10 cellular contexts compared by ENCODE assay signal in genomic region chr6:43467265-43467664, GRCh38. TPM values are rescaled to one million over a fixed set of nuclear protein-coding genes. Genes with fewer than 3 reads are reported as not detected.
DNase-seq lines count a peak whose midpoint lies in the region; ATAC-seq, FAIRE-seq and TF ChIP-seq lines count a peak whose summit lies in the region.
"Not testable (repeated sequence)": the region's sequence is repeated elsewhere in the genome, so short reads cannot be mapped to it uniquely, and the experiment has no call there.
"Had no signal": no experiment of that assay in that cellular context is flagged by ENCODE, and none has a peak within 500 bp of the region (broad histone marks: within the 10 kb centered on the region; RNA-seq: fewer than 3 reads in every experiment).

No MANE protein-coding gene starts in this region.

- H3K27me3 Mint-ChIP-seq in activated CD8-positive, alpha-beta memory T cell treated with anti-CD3 and anti-CD28 coated beads, Interleukin-2, amount 10 ng/mL, durations not matched to agents 7 days and 5 days = peaks cover 36% of the 10 kb centered on the region

- not testable (repeated sequence) for H3K9ac ChIP-seq in mammary epithelial cell (ENCODE audit: insufficient read depth, low read length); keratinocyte (ENCODE audit: control insufficient read depth, extremely low read depth, insufficient read depth, low read length); neuronal stem cell (ENCODE audit: low read depth, low read length, poor library complexity)

- not testable (repeated sequence) for H3K4me3 Mint-ChIP-seq in activated CD8-positive, alpha-beta memory T cell treated with anti-CD3 and anti-CD28 coated beads, Interleukin-2, amount 10 ng/mL, durations not matched to agents 7 days and 5 days

- H4K8ac ChIP-seq in neuronal stem cell (ENCODE audit: low read depth, low read length) = not testable (repeated sequence)

- H3K27ac Mint-ChIP-seq in activated CD8-positive, alpha-beta memory T cell treated with anti-CD3 and anti-CD28 coated beads, Interleukin-2, amount 10 ng/mL, durations not matched to agents 7 days and 5 days = peak overlapping the region; percentile 13

- H4K20me1 ChIP-seq in mammary epithelial cell (ENCODE audit: insufficient read depth, low read length); keratinocyte (ENCODE audit: control insufficient read depth, extremely low read depth, insufficient read depth, low read length): not testable (repeated sequence)

- H3K9me3 ChIP-seq in mammary epithelial cell (replicated peaks; ENCODE audit: insufficient read depth, low read length); keratinocyte (ENCODE audit: control insufficient read depth, low read depth, low read length); neuronal stem cell (replicated peaks in 1 of 2; ENCODE audit: control insufficient read depth in 2 of 2, insufficient read depth in 1 of 2, low read depth in 1 of 2, low read length in 2 of 2): not testable (repeated sequence)

- CTCF ChIA-PET in activated CD8-positive, alpha-beta memory T cell treated with anti-CD3 and anti-CD28 coated beads, Interleukin-2, amount 10 ng/mL, durations not matched to agents 7 days and 5 days (lab: Charles Lee) = interaction anchor here (1.0 kb wide), 1 partner anchor 159 kb away, joined by 3 read pairs; the partner anchor contains the start of gene CRIP3
- CTCF ChIA-PET in mammary epithelial cell (lab: Charles Lee; ENCODE audit: low non-redundant PET) = not testable (repeated sequence)

- not testable (repeated sequence) for H2BK15ac ChIP-seq in neuronal stem cell (ENCODE audit: low read length)

- H2BK120ac ChIP-seq in neuronal stem cell (ENCODE audit: low read depth, low read length) = not testable (repeated sequence)

- not testable (repeated sequence) for H2BK12ac ChIP-seq in neuronal stem cell (ENCODE audit: low read length)

- H3K36me3 Mint-ChIP-seq in activated CD8-positive, alpha-beta memory T cell treated with anti-CD3 and anti-CD28 coated beads, Interleukin-2, amount 10 ng/mL, durations not matched to agents 7 days and 5 days = not testable (repeated sequence)

- in situ Hi-C loops in mammary epithelial cell (cut with MboI; ENCODE audit: low sequenced_read_pairs in 2 of 2) = not testable (repeated sequence)

- H2AFZ ChIP-seq in mammary epithelial cell (ENCODE audit: low read depth, low read length) (peak overlapping the region; percentile 66), neuronal stem cell (ENCODE audit: low read length) (peak overlapping the region; percentile 64)
- H2AFZ ChIP-seq in keratinocyte (ENCODE audit: control insufficient read depth, low read length) = not testable (repeated sequence)

- BruUV-seq in mammary epithelial cell (replicated peaks; lab: Mats Ljungman, UMichigan) = not testable (repeated sequence)

- H3K27me3 ChIP-seq in mammary epithelial cell (ENCODE audit: insufficient read depth, low read length); keratinocyte (ENCODE audit: control insufficient read depth, extremely low read depth, insufficient read depth, low read length): not testable (repeated sequence)
- peaks cover 0 to 34% (median 0%) of the 10 kb centered on the region in 3 experiments for H3K27me3 ChIP-seq in neuronal stem cell (ENCODE audit: control insufficient read depth in 3 of 3, insufficient read depth in 3 of 3, low read depth in 1 of 3, low read length in 3 of 3)

- H3K18ac ChIP-seq in neuronal stem cell (ENCODE audit: low read length) = not testable (repeated sequence)

- H3K9me1 ChIP-seq in keratinocyte (ENCODE audit: control insufficient read depth, extremely low read depth, insufficient read depth, low read length) = not testable (repeated sequence)

- H2AK5ac ChIP-seq in neuronal stem cell (ENCODE audit: low read depth, low read length) = not testable (repeated sequence)

- H3K27ac ChIP-seq in mammary epithelial cell (ENCODE audit: insufficient read depth, low read depth, low read length); keratinocyte (ENCODE audit: control insufficient read depth, insufficient read depth, low read length); neuronal stem cell (replicated peaks; ENCODE audit: low read length): not testable (repeated sequence)

- H3K4me2 ChIP-seq in mammary epithelial cell (ENCODE audit: insufficient read depth, low read depth, low read length); neuronal stem cell (ENCODE audit: insufficient read depth, low read length, poor library complexity, severe bottlenecking): not testable (repeated sequence)
- peak overlapping the region; percentile 6 for H3K4me2 ChIP-seq in keratinocyte (ENCODE audit: control insufficient read depth, extremely low read depth, insufficient read depth, low read depth, low read length)

- H3K23ac ChIP-seq in neuronal stem cell (ENCODE audit: low read depth, low read length, poor library complexity) = not testable (repeated sequence)

- H3K79me1 ChIP-seq in neuronal stem cell (ENCODE audit: low read depth, low read length) = not testable (repeated sequence)

- WGBS in mammary epithelial cell (ENCODE audit: low coverage, missing lambda C conversion rate) = 43% methylated on average over 5 of the region's 5 CpGs
- WGBS in neuronal stem cell (ENCODE audit: extremely low coverage in 2 of 2, insufficient read length in 2 of 2, insufficient replicate concordance in 1 of 2), 2 donors = no CpG with 5 or more reads among the region's 5 CpGs

- not testable (repeated sequence) for H3K4me1 Mint-ChIP-seq in activated CD8-positive, alpha-beta memory T cell treated with anti-CD3 and anti-CD28 coated beads, Interleukin-2, amount 10 ng/mL, durations not matched to agents 7 days and 5 days

- not testable (repeated sequence) for H3K9me3 Mint-ChIP-seq in activated CD8-positive, alpha-beta memory T cell treated with anti-CD3 and anti-CD28 coated beads, Interleukin-2, amount 10 ng/mL, durations not matched to agents 7 days and 5 days (ENCODE audit: low read depth)

- not testable (repeated sequence) for H3K4ac ChIP-seq in neuronal stem cell (ENCODE audit: low read length)

- not testable (repeated sequence) for DNase-seq in activated CD8-positive, alpha-beta memory T cell treated with anti-CD3 and anti-CD28 coated beads, Interleukin-2, amount 10 ng/mL, durations not matched to agents 7 days and 5 days; mammary epithelial cell; keratinocyte (ENCODE audit: low read depth, low spot score); neuronal stem cell (ENCODE audit: low spot score)

- intact Hi-C loops in mammary epithelial cell (cut with micrococcal nuclease) = not testable (repeated sequence)

- not testable (repeated sequence) for H3K36me3 ChIP-seq in mammary epithelial cell (ENCODE audit: insufficient read depth, low read length); keratinocyte (ENCODE audit: control insufficient read depth in 2 of 2, extremely low read depth in 1 of 2, insufficient read depth in 2 of 2, low read length in 2 of 2); neuronal stem cell (replicated peaks in 1 of 2; ENCODE audit: control insufficient read depth in 2 of 2, insufficient read depth in 2 of 2, low read length in 2 of 2)

- H2BK5ac ChIP-seq in neuronal stem cell (ENCODE audit: low read length) = not testable (repeated sequence)

- peaks cover 33% of the 10 kb centered on the region for H3K4me1 ChIP-seq in mammary epithelial cell (ENCODE audit: insufficient read depth, low read length)
- H3K4me1 ChIP-seq in keratinocyte (ENCODE audit: control insufficient read depth, extremely low read depth, insufficient read depth, low read length) = peaks cover 29% of the 10 kb centered on the region
- H3K4me1 ChIP-seq in neuronal stem cell (ENCODE audit: control insufficient read depth in 2 of 2, insufficient read depth in 1 of 2, low read depth in 1 of 2, low read length in 2 of 2) = not testable (repeated sequence)

- not testable (repeated sequence) for H3K79me2 ChIP-seq in mammary epithelial cell (ENCODE audit: insufficient read depth, low read length); keratinocyte (ENCODE audit: control insufficient read depth, insufficient read depth, low read length)

- dilution Hi-C loops in mammary epithelial cell (cut with HindIII; ENCODE audit: low sequenced_read_pairs); keratinocyte (cut with MboI; ENCODE audit: extremely low pct_ligation_motif_present, low sequenced_read_pairs): not testable (repeated sequence)

- not testable (repeated sequence) for TF ChIP-seq CTCF in mammary epithelial cell (conservative IDR thresholded peaks at IDR 0.05 in 1 of 2, IDR thresholded peaks at IDR 0.05 in 1 of 2; ENCODE audit: extremely low read depth in 1 of 2, insufficient read depth in 1 of 2, low read depth in 1 of 2, low read length in 2 of 2); keratinocyte (optimal IDR thresholded peaks at IDR 0.05 in 1 of 3, IDR thresholded peaks at IDR 0.05 in 1 of 3, conservative IDR thresholded peaks at IDR 0.05 in 1 of 3; ENCODE audit: extremely low read depth in 1 of 3, insufficient read depth in 2 of 3, low read length in 3 of 3)

- H3K4me3 ChIP-seq in mammary epithelial cell (replicated peaks in 1 of 3; ENCODE audit: insufficient read depth in 1 of 3, low read depth in 2 of 3, low read length in 3 of 3); keratinocyte (ENCODE audit: control insufficient read depth in 2 of 3, extremely low read depth in 1 of 3, insufficient read depth in 2 of 3, low read depth in 1 of 3, low read length in 3 of 3); neuronal stem cell (ENCODE audit: low read length in 2 of 2): not testable (repeated sequence)

- ATAC-seq in activated CD8-positive, alpha-beta memory T cell treated with anti-CD3 and anti-CD28 coated beads, Interleukin-2, amount 10 ng/mL, durations not matched to agents 7 days and 5 days = not testable (repeated sequence)

- not testable (repeated sequence) for H3K14ac ChIP-seq in neuronal stem cell (ENCODE audit: low read length)

- FAIRE-seq in keratinocyte (lab: Jason Lieb, UNC) = not testable (repeated sequence)

- H4K91ac ChIP-seq in neuronal stem cell (ENCODE audit: low read depth, low read length, poor library complexity) = not testable (repeated sequence)

RNA-seq across cellular contexts. Expression of gene TJAP1, which starts 10.1 kb away (rescaled TPM):
- total RNA-seq in activated CD8-positive, alpha-beta memory T cell treated with anti-CD3 and anti-CD28 coated beads, Interleukin-2, amount 10 ng/mL, durations not matched to agents 7 days and 5 days = 10 to 100 TPM; 41.1 to 41.8 TPM
- total RNA-seq in mammary epithelial cell = 10 to 100 TPM; 26.8 to 80.5 TPM
- polyA plus RNA-seq in mammary epithelial cell (34.1 TPM), keratinocyte (17.2 to 45.5 TPM (median 23.3 TPM) in 3 replicates)
- polyA minus RNA-seq in mammary epithelial cell (37.0 TPM), keratinocyte (10.4 to 24.4 TPM (median 16.7 TPM) in 3 replicates)
- 41.6 TPM for polyA plus RNA-seq in keratinocyte (2011; ENCODE audit: low read depth)
- polyA plus RNA-seq in keratinocyte (2011; cell fraction: cytosol; rRNA removed) = 14.3 and 25.4 TPM in 2 replicates
- 78.8 and 84.0 TPM in 2 replicates for polyA plus RNA-seq in keratinocyte (2011; cell fraction: nucleus; rRNA removed)
- polyA plus RNA-seq in keratinocyte (2012; ENCODE audit: low replicate concordance) = 12.6 and 28.6 TPM in 2 replicates
- 11.7 TPM for polyA minus RNA-seq in keratinocyte (2011; cell fraction: cytosol; rRNA and poly(A)+ RNA removed)
- polyA minus RNA-seq in keratinocyte (2011; cell fraction: nucleus; rRNA and poly(A)+ RNA removed) = 11.8 and 19.6 TPM in 2 replicates
- polyA plus RNA-seq in neuronal stem cell (2013, experiment 1 of 2) = 30.3 TPM
- polyA plus RNA-seq in neuronal stem cell (2013, experiment 2 of 2) = 28.9 TPM

RNA-seq across cellular contexts. Expression of gene DLK2, which starts 11.9 kb away (rescaled TPM):
- not detected for total RNA-seq in activated CD8-positive, alpha-beta memory T cell treated with anti-CD3 and anti-CD28 coated beads, Interleukin-2, amount 10 ng/mL, durations not matched to agents 7 days and 5 days
- 10 to 100 TPM; 45.2 to 49.9 TPM for total RNA-seq in mammary epithelial cell
- polyA plus RNA-seq in mammary epithelial cell (53.9 TPM), keratinocyte (19.8 to 32.2 TPM (median 31.6 TPM) in 3 replicates)
- polyA minus RNA-seq in mammary epithelial cell (51.4 TPM), keratinocyte (23.2 to 88.5 TPM (median 28.0 TPM) in 3 replicates)
- 2.2 TPM for polyA plus RNA-seq in keratinocyte (2011; ENCODE audit: low read depth)
- polyA plus RNA-seq in keratinocyte (2011; cell fraction: cytosol; rRNA removed) = 21.9 and 51.1 TPM in 2 replicates
- 55.1 and 77.8 TPM in 2 replicates for polyA plus RNA-seq in keratinocyte (2011; cell fraction: nucleus; rRNA removed)
- 20.2 and 38.7 TPM in 2 replicates for polyA plus RNA-seq in keratinocyte (2012; ENCODE audit: low replicate concordance)
- 67.7 TPM for polyA minus RNA-seq in keratinocyte (2011; cell fraction: cytosol; rRNA and poly(A)+ RNA removed)
- 34.7 and 38.7 TPM in 2 replicates for polyA minus RNA-seq in keratinocyte (2011; cell fraction: nucleus; rRNA and poly(A)+ RNA removed)
- polyA plus RNA-seq in neuronal stem cell (2013, experiment 1 of 2) = 1.5 TPM
- polyA plus RNA-seq in neuronal stem cell (2013, experiment 2 of 2) = 1.8 TPM
- polyA plus RNA-seq: CD14-positive monocyte had no signal

RNA-seq across cellular contexts. Expression of gene ABCC10, which starts 39.9 kb away (rescaled TPM):
- total RNA-seq in activated CD8-positive, alpha-beta memory T cell treated with anti-CD3 and anti-CD28 coated beads, Interleukin-2, amount 10 ng/mL, durations not matched to agents 7 days and 5 days = 10 to 100 TPM; 52.0 to 59.6 TPM
- total RNA-seq in mammary epithelial cell = 10 to 100 TPM; 32.0 to 39.9 TPM
- polyA plus RNA-seq in mammary epithelial cell (17.4 TPM), keratinocyte (17.9 to 30.1 TPM (median 23.0 TPM) in 3 replicates)
- polyA minus RNA-seq in mammary epithelial cell (20.9 TPM), keratinocyte (33.9 to 46.4 TPM (median 35.0 TPM) in 3 replicates)
- polyA plus RNA-seq in keratinocyte (2011; ENCODE audit: low read depth) = 3.5 TPM
- polyA plus RNA-seq in keratinocyte (2011; cell fraction: cytosol; rRNA removed) = 9.9 and 14.6 TPM in 2 replicates
- 103 and 119 TPM in 2 replicates for polyA plus RNA-seq in keratinocyte (2011; cell fraction: nucleus; rRNA removed)
- 13.7 and 28.9 TPM in 2 replicates for polyA plus RNA-seq in keratinocyte (2012; ENCODE audit: low replicate concordance)
- 29.9 TPM for polyA minus RNA-seq in keratinocyte (2011; cell fraction: cytosol; rRNA and poly(A)+ RNA removed)
- polyA minus RNA-seq in keratinocyte (2011; cell fraction: nucleus; rRNA and poly(A)+ RNA removed) = 84.7 and 90.7 TPM in 2 replicates
- 10.1 TPM for polyA plus RNA-seq in neuronal stem cell (2013, experiment 1 of 2)
- polyA plus RNA-seq in neuronal stem cell (2013, experiment 2 of 2) = 10.6 TPM

RNA-seq across cellular contexts. Expression of gene LRRC73, which starts 42.9 kb away (rescaled TPM):
- total RNA-seq in activated CD8-positive, alpha-beta memory T cell treated with anti-CD3 and anti-CD28 coated beads, Interleukin-2, amount 10 ng/mL, durations not matched to agents 7 days and 5 days = under 1 TPM in 1 of 2 experiments, not detected in 1; 0.09 TPM
- total RNA-seq in mammary epithelial cell = 1 to 10 TPM in 1 of 2 donors, under 1 TPM in 1; 0.83 to 1.6 TPM
- polyA plus RNA-seq in mammary epithelial cell = 0.75 TPM
- not detected for polyA minus RNA-seq in mammary epithelial cell
- polyA plus RNA-seq in keratinocyte = 0.16 to 0.40 TPM (median 0.18 TPM) in 3 replicates
- 0.12 TPM for polyA plus RNA-seq in keratinocyte (2011; ENCODE audit: low read depth)
- polyA plus RNA-seq in keratinocyte (2011; cell fraction: cytosol; rRNA removed) = 0.22 and 0.55 TPM in 2 replicates
- 0.27 and 0.49 TPM in 2 replicates for polyA plus RNA-seq in keratinocyte (2011; cell fraction: nucleus; rRNA removed)
- polyA plus RNA-seq in keratinocyte (2012; ENCODE audit: low replicate concordance) = 0.35 and 0.49 TPM in 2 replicates
- 0.26 to 0.30 TPM in 2 of 3 replicates, not detected in the other for polyA minus RNA-seq in keratinocyte
- not detected for polyA minus RNA-seq in keratinocyte (2011; cell fraction: cytosol; rRNA and poly(A)+ RNA removed)
- polyA minus RNA-seq in keratinocyte (2011; cell fraction: nucleus; rRNA and poly(A)+ RNA removed) = not detected in 2 replicates
- polyA plus RNA-seq in neuronal stem cell (2013, experiment 1 of 2) = 0.92 TPM
- 0.98 TPM for polyA plus RNA-seq in neuronal stem cell (2013, experiment 2 of 2)
- total RNA-seq: Daoy had no signal
- polyA plus RNA-seq: CD14-positive monocyte; CD4-positive, alpha-beta memory T cell; CD4-positive, CD25-positive, alpha-beta regulatory T cell; CD8-positive, alpha-beta memory T cell; GM12878 had no signal

RNA-seq across cellular contexts. Expression of gene YIPF3, which starts 49.5 kb away (rescaled TPM):
- total RNA-seq in activated CD8-positive, alpha-beta memory T cell treated with anti-CD3 and anti-CD28 coated beads, Interleukin-2, amount 10 ng/mL, durations not matched to agents 7 days and 5 days = 10 to 100 TPM; 50.9 to 56.3 TPM
- total RNA-seq in mammary epithelial cell = 10 to 100 TPM; 71.2 to 83.8 TPM
- polyA plus RNA-seq in mammary epithelial cell = 112 TPM
- 104 TPM for polyA minus RNA-seq in mammary epithelial cell
- polyA plus RNA-seq in keratinocyte = 120 to 138 TPM (median 136 TPM) in 3 replicates
- polyA plus RNA-seq in keratinocyte (2011; ENCODE audit: low read depth) = 29.2 TPM
- 103 and 104 TPM in 2 replicates for polyA plus RNA-seq in keratinocyte (2011; cell fraction: cytosol; rRNA removed)
- polyA plus RNA-seq in keratinocyte (2011; cell fraction: nucleus; rRNA removed) = 154 and 155 TPM in 2 replicates
- polyA plus RNA-seq in keratinocyte (2012; ENCODE audit: low replicate concordance) = 63.0 and 89.2 TPM in 2 replicates
- 142 to 213 TPM (median 144 TPM) in 3 replicates for polyA minus RNA-seq in keratinocyte
- polyA minus RNA-seq in keratinocyte (2011; cell fraction: cytosol; rRNA and poly(A)+ RNA removed) = 90.5 TPM
- polyA minus RNA-seq in keratinocyte (2011; cell fraction: nucleus; rRNA and poly(A)+ RNA removed) = 57.6 and 64.5 TPM in 2 replicates
- 77.3 TPM for polyA plus RNA-seq in neuronal stem cell (2013, experiment 1 of 2)
- polyA plus RNA-seq in neuronal stem cell (2013, experiment 2 of 2) = 75.2 TPM

Comparison
In these comparisons a context has a peak if more than half of its experiments do, and no peak if none do; other contexts are left out.
1. RNA of gene DLK2, which starts 11.9 kb away (total RNA-seq): 45.2 to 49.9 TPM in mammary epithelial cell; not detected in activated CD8-positive, alpha-beta memory T cell treated with anti-CD3 and anti-CD28 coated beads, Interleukin-2, amount 10 ng/mL, durations not matched to agents 7 days and 5 days; every median in the first group is over 10 times any median in the second.